ENCODE assay signal across 8 cellular contexts in genomic region chr14:60248697-60249314, GRCh38. TPM values are rescaled to one million over a fixed set of nuclear protein-coding genes. Genes with fewer than 3 reads are reported as not detected.
DNase-seq lines count a peak whose midpoint lies in the region; ATAC-seq and TF ChIP-seq lines count a peak whose summit lies in the region.

Gene PPM1A (plus strand): TSS chr14:60249221. CDS start chr14:60282704, 33,483 bp downstream.

- peaks cover 59% of the 10 kb centered on the region for H3K4me1 Mint-ChIP-seq in activated naive CD4-positive, alpha-beta T cell treated with anti-CD3 and anti-CD28 coated beads, Interleukin-2, amount 50 U/mL, for 24 hours

- peaks cover 49% of the 10 kb centered on the region for H3K4me1 ChIP-seq in suprapubic skin

- no peaks in the 10 kb centered on the region for H3K27me3 ChIP-seq in suprapubic skin

- no peaks in the 10 kb centered on the region for H3K27me3 Mint-ChIP-seq in activated naive CD4-positive, alpha-beta T cell treated with anti-CD3 and anti-CD28 coated beads, Interleukin-2, amount 50 U/mL, for 24 hours

- peaks cover 1% of the 10 kb centered on the region for H3K36me3 Mint-ChIP-seq in activated naive CD4-positive, alpha-beta T cell treated with anti-CD3 and anti-CD28 coated beads, Interleukin-2, amount 50 U/mL, for 24 hours

- TF ChIP-seq EP300 in suprapubic skin (IDR thresholded peaks at IDR 0.05) = no peak

- TF ChIP-seq POLR2A in suprapubic skin (IDR thresholded peaks at IDR 0.05) = peak; percentile 33 to 88

- DNase-seq in NCI-H1048 (lab: John Stamatoyannopoulos, UW) (peak; percentile 90), glomerular endothelial cell (ENCODE audit: extremely low read depth, low read depth, low spot score) (peak; percentile 36), occipital lobe (lab: John Stamatoyannopoulos, UW) (peak; percentile 89), suprapubic skin (ENCODE audit: low spot score in 2 of 2) (peak; percentile 96)

- H3K27ac ChIP-seq in suprapubic skin = peak within 1 kb of the TSS; percentile 95

- H3K4me3 ChIP-seq in GM08714 (ENCODE audit: low read length) (peak within 1 kb of the TSS; percentile 100), suprapubic skin (peak within 1 kb of the TSS; percentile 98)

- H3K27ac Mint-ChIP-seq in activated naive CD4-positive, alpha-beta T cell treated with anti-CD3 and anti-CD28 coated beads, Interleukin-2, amount 50 U/mL, for 24 hours = peak within 1 kb of the TSS; percentile 100

- WGBS in suprapubic skin = no CpG with 5 or more reads among the region's 73 CpGs

- no peaks in the 10 kb centered on the region for H3K9me3 ChIP-seq in suprapubic skin

- no peaks in the 10 kb centered on the region for H3K9me3 Mint-ChIP-seq in activated naive CD4-positive, alpha-beta T cell treated with anti-CD3 and anti-CD28 coated beads, Interleukin-2, amount 50 U/mL, for 24 hours

- no peak for TF ChIP-seq CTCF in suprapubic skin (IDR thresholded peaks at IDR 0.05)

- peak; percentile 68 for ATAC-seq in HG02588 (IDR thresholded peaks at IDR 0.05; ENCODE audit: unreplicated experiment)
- ATAC-seq in SK-N-SH treated with all-trans-retinoic acid at 6 μM for 48 hours = peak; percentile 83

- H3K4me3 Mint-ChIP-seq in activated naive CD4-positive, alpha-beta T cell treated with anti-CD3 and anti-CD28 coated beads, Interleukin-2, amount 50 U/mL, for 24 hours = peak within 1 kb of the TSS; percentile 97

- H3K36me3 ChIP-seq in suprapubic skin = no peaks in the 10 kb centered on the region

TF ChIP-seq in SK-N-SH treated with all-trans-retinoic acid at 6 μM for 48 hours, 23 proteins besides CTCF, POLR2A, EP300 and RAD21:
- TF ChIP-seq TCF4 (CRISPR knock-in tag; IDR thresholded peaks at IDR 0.05; ENCODE audit: borderline replicate concordance) (no peak), ESRRG (CRISPR knock-in tag; IDR thresholded peaks at IDR 0.05) (no peak), CSRNP3 (CRISPR knock-in tag; IDR thresholded peaks at IDR 0.05) (no peak), ZNF8 (CRISPR knock-in tag; IDR thresholded peaks at IDR 0.05) (no peak), BACH2 (CRISPR knock-in tag; IDR thresholded peaks at IDR 0.05; ENCODE audit: borderline replicate concordance) (0 out of 2 replicates have a peak, but pooled peaks have one; percentile 76), PPARA (CRISPR knock-in tag; IDR thresholded peaks at IDR 0.05; ENCODE audit: borderline replicate concordance) (no peak), ZFP3 (CRISPR knock-in tag; IDR thresholded peaks at IDR 0.05) (0 out of 2 replicates have a peak, but pooled peaks have one; percentile 45), ZFP30 (CRISPR knock-in tag; IDR thresholded peaks at IDR 0.05) (peak; percentile 16; the same call in 1 of the 2 replicates), ZNF70 (CRISPR knock-in tag; IDR thresholded peaks at IDR 0.05) (no peak), POU6F1 (CRISPR knock-in tag; IDR thresholded peaks at IDR 0.05; ENCODE audit: borderline replicate concordance, low read depth) (no peak), ISL1 (CRISPR knock-in tag; IDR thresholded peaks at IDR 0.05) (no peak), ZC3H10 (CRISPR knock-in tag; IDR thresholded peaks at IDR 0.05) (no peak), ARNTL (CRISPR knock-in tag; IDR thresholded peaks at IDR 0.05; ENCODE audit: borderline replicate concordance, low read depth) (no peak), PATZ1 (CRISPR knock-in tag; IDR thresholded peaks at IDR 0.05; ENCODE audit: borderline replicate concordance) (no peak), RARB (CRISPR knock-in tag; IDR thresholded peaks at IDR 0.05) (no peak), TOX (CRISPR knock-in tag; IDR thresholded peaks at IDR 0.05; ENCODE audit: borderline replicate concordance) (no peak), CREB5 (CRISPR knock-in tag; IDR thresholded peaks at IDR 0.05; ENCODE audit: low read depth) (peak; percentile 72; the same call in 1 of the 2 replicates), ZNF565 (CRISPR knock-in tag; conservative IDR thresholded peaks at IDR 0.05; ENCODE audit: low read depth) (0 out of 2 replicates have a peak, but pooled peaks have one; percentile 12), GLIS3 (CRISPR knock-in tag; IDR thresholded peaks at IDR 0.05) (no peak), OSR1 (CRISPR knock-in tag; IDR thresholded peaks at IDR 0.05) (no peak), SNAI2 (CRISPR knock-in tag; IDR thresholded peaks at IDR 0.05) (0 out of 2 replicates have a peak, but pooled peaks have one; percentile 49), CSDC2 (CRISPR knock-in tag; IDR thresholded peaks at IDR 0.05) (no peak), TSHZ2 (CRISPR knock-in tag; IDR thresholded peaks at IDR 0.05) (no peak; the same call in 1 of the 2 replicates)

RNA-seq across cellular contexts. Expression of gene PPM1A, which starts in this region (rescaled TPM):
- 20.6 and 22.8 TPM in 2 replicates for total RNA-seq in glomerular endothelial cell
- total RNA-seq in occipital lobe = 90.0 TPM
- 10 to 100 TPM; 29.7 to 58.4 (median 43.5) TPM for total RNA-seq in suprapubic skin

Comparison
In these comparisons a context has a peak if more than half of its experiments do, and no peak if none do; other contexts are left out.
1. Peak in every context shown above with its lines: DNase-seq, ATAC-seq, H3K4me3 ChIP-seq and H3K27ac ChIP-seq.
2. DNase-seq: peak in every context shown above with its lines; median percentile 96 in suprapubic skin; 90 in NCI-H1048; 89 in occipital lobe; 36 in glomerular endothelial cell.